15 cellular contexts compared by ENCODE assay signal in the genomic region with DNA sequence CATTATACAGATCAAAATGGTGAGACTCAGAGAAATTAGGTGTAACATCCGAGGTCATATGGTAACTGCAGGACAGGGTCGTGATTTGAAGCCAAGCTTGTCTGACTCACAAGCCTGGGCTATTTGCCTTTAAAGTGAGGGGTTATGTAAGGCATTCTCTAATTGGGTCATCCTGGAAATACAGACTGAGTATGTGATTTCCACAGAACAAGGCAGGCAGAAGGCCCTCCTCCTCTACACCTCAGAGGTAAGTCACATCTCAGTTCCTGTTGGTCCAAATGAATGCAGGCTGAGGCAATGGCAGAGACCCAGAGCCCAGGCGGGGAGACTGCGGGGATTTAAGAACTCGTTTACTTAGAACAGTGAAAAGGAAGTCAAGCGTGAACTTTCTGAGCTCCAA.
DNase-seq lines count a peak whose midpoint lies in the region; TF ChIP-seq lines count a peak whose summit lies in the region.
"Had no signal": no experiment of that assay in that cellular context is flagged by ENCODE, and none has a peak within 500 bp of the region (broad histone marks: within the 10 kb centered on the region; RNA-seq: fewer than 3 reads in every experiment).

No MANE protein-coding gene starts in this region.

- no peak overlapping the region for H3K27ac ChIP-seq in WERI-Rb-1
- H3K27ac ChIP-seq: SJSA1 had no signal

- no peaks in the 10 kb centered on the region for H3K36me3 ChIP-seq in WERI-Rb-1
- H3K36me3 ChIP-seq: SJSA1 had no signal

- no peaks in the 10 kb centered on the region for H3K9me3 ChIP-seq in WERI-Rb-1 (ENCODE audit: severe bottlenecking)
- H3K9me3 ChIP-seq: SJSA1 had no signal

- peak; percentile 82 for DNase-seq in GM03348 (ENCODE audit: low spot score)
- DNase-seq in WERI-Rb-1 = peak; percentile 9
- peak; percentile 22 to 73 for DNase-seq in foreskin fibroblast
- peak; percentile 38 for DNase-seq in pons (ENCODE audit: low spot score)
- DNase-seq in NCI-H1694 treated with DMSO at 0.1 percent for 48 hours (lab: John Stamatoyannopoulos, UW) = no peak
- DNase-seq in activated gamma-delta T cell treated with Interleukin-2 at 50 U/mL for 16 hours = no peak
- no peak for DNase-seq in A172 (ENCODE audit: low spot score)
- no peak for DNase-seq in stimulated activated CD4-positive, alpha-beta T cell treated with anti-CD3 and anti-CD28 coated beads, Interleukin-4, amount 100 ng/mL, for 4 hours
- DNase-seq: activated CD4-positive, CD25-positive, alpha-beta regulatory T cell; CD4-positive, alpha-beta memory T cell; endodermal cell; GF-D8; NCI-H1436; NCI-H774 had no signal

- TF ChIP-seq CTCF in WERI-Rb-1 (IDR thresholded peaks at IDR 0.05; ENCODE audit: low read depth, low read length) (no peak), foreskin fibroblast (IDR thresholded peaks at IDR 0.05; ENCODE audit: low read depth, low read length) (no peak)

- peaks cover 12% of the 10 kb centered on the region for H3K27me3 ChIP-seq in WERI-Rb-1 (ENCODE audit: insufficient read depth, low read depth, severe bottlenecking)
- H3K27me3 ChIP-seq: SJSA1 had no signal

- H3K4me3 ChIP-seq in WERI-Rb-1 (ENCODE audit: low read depth, low read length) = no peak overlapping the region
- H3K4me3 ChIP-seq in foreskin fibroblast (ENCODE audit: low read depth in 1 of 2, low read length in 2 of 2) = no peak overlapping the region
- H3K4me3 ChIP-seq: SJSA1 had no signal

Comparison
In these comparisons a context has a peak if more than half of its experiments do, and no peak if none do; other contexts are left out.
1. DNase-seq: peak in GM03348 (single experiment), WERI-Rb-1 (single experiment), foreskin fibroblast (2 of 2) and pons (single experiment); none in NCI-H1694 treated with DMSO at 0.1 percent for 48 hours (single experiment), activated gamma-delta T cell treated with Interleukin-2 at 50 U/mL for 16 hours (single experiment), A172 (single experiment) and stimulated activated CD4-positive, alpha-beta T cell treated with anti-CD3 and anti-CD28 coated beads, Interleukin-4, amount 100 ng/mL, for 4 hours (0 of 2).